In genomic region chr6:20306491-20306890, GRCh38 we compare ENCODE assay signal across 19 cellular contexts.
"Had no signal": no experiment of that assay in that cellular context is flagged by ENCODE, and none has a peak within 500 bp of the region (broad histone marks: within the 10 kb centered on the region; RNA-seq: fewer than 3 reads in every experiment).

No MANE protein-coding gene starts in this region.

- H3K27ac Mint-ChIP-seq: activated CD4-positive, alpha-beta T cell treated with anti-CD3 and anti-CD28 coated beads, Interleukin-2, amount 10 ng/mL, durations not matched to agents 7 days and 5 days; activated naive CD4-positive, alpha-beta T cell treated with anti-CD3 and anti-CD28 coated beads for 36 hours; brain; naive thymus-derived CD4-positive, alpha-beta T cell; stimulated activated naive B cell treated with anti-CD40 and anti-IgM and Interleukin-4, amounts not matched to agents 10 μg/mL and 1 μg/mL and 100 μg/mL, for 72 hours had no signal

- H3K9me3 Mint-ChIP-seq: activated naive CD4-positive, alpha-beta T cell treated with anti-CD3 and anti-CD28 coated beads for 36 hours; activated T-cell treated with anti-CD3 and anti-CD28 coated beads, Interleukin-2, amount 50 U/mL, for 4 hours had no signal

- H3K9me3 ChIP-seq: colonic mucosa, gastrocnemius medialis, pancreas, thoracic aorta had no signal

- H3K36me3 Mint-ChIP-seq: brain; stimulated activated naive B cell treated with anti-CD40 and anti-IgM and Interleukin-4, amounts not matched to agents 10 μg/mL and 1 μg/mL and 100 μg/mL, for 72 hours had no signal

- H3K27me3 Mint-ChIP-seq: central memory CD8-positive, alpha-beta T cell had no signal

- ATAC-seq: activated CD4-positive, CD25-positive, alpha-beta regulatory T cell treated with anti-CD3 and anti-CD28 coated beads, Interleukin-2, amount 50 U/mL, for 24 hours; activated T-cell treated with anti-CD3 and anti-CD28 coated beads, Interleukin-2, amount 50 U/mL, for 4 hours; gastrocnemius medialis; naive thymus-derived CD4-positive, alpha-beta T cell; pancreas; stimulated activated naive B cell treated with anti-CD40 and anti-IgM and Interleukin-4, amounts not matched to agents 10 μg/mL and 1 μg/mL and 100 μg/mL, for 72 hours had no signal

- H3K27ac ChIP-seq: colonic mucosa, gastrocnemius medialis, heart left ventricle, pancreas, spleen, thoracic aorta had no signal

- H3K4me1 ChIP-seq: colonic mucosa, gastrocnemius medialis, heart left ventricle, pancreas, spleen had no signal

- DNase-seq: activated CD4-positive, alpha-beta T cell treated with anti-CD3 and anti-CD28 coated beads, Interleukin-2, amount 10 ng/mL, durations not matched to agents 7 days and 5 days; activated CD8-positive, alpha-beta memory T cell treated with anti-CD3 and anti-CD28 coated beads, Interleukin-2, amount 50 U/mL, for 4 hours; activated naive CD4-positive, alpha-beta T cell treated with anti-CD3 and anti-CD28 coated beads for 36 hours; activated T-cell treated with anti-CD3 and anti-CD28 coated beads, Interleukin-2, amount 50 U/mL, for 4 hours; colonic mucosa; gastrocnemius medialis; heart left ventricle; mesenchymal stem cell; naive thymus-derived CD4-positive, alpha-beta T cell; pancreas; spleen; stimulated activated naive B cell treated with anti-CD40 and anti-IgM and Interleukin-4, amounts not matched to agents 10 μg/mL and 1 μg/mL and 100 μg/mL, for 72 hours; T-helper 1 cell; T-helper 9 cell had no signal

- FAIRE-seq: endometrium, pancreas had no signal

- H3K36me3 ChIP-seq: colonic mucosa, gastrocnemius medialis, heart left ventricle, pancreas, spleen, thoracic aorta had no signal

- H3K27me3 ChIP-seq: colonic mucosa, gastrocnemius medialis, pancreas, spleen had no signal

- H3K4me3 ChIP-seq: colonic mucosa, gastrocnemius medialis, heart left ventricle, pancreas, spleen, thoracic aorta had no signal

- H3K4me1 Mint-ChIP-seq: activated CD4-positive, alpha-beta T cell treated with anti-CD3 and anti-CD28 coated beads, Interleukin-2, amount 10 ng/mL, durations not matched to agents 7 days and 5 days; brain; central memory CD8-positive, alpha-beta T cell; naive thymus-derived CD4-positive, alpha-beta T cell; stimulated activated naive B cell treated with anti-CD40 and anti-IgM and Interleukin-4, amounts not matched to agents 10 μg/mL and 1 μg/mL and 100 μg/mL, for 72 hours had no signal

- H3K4me3 Mint-ChIP-seq: activated CD4-positive, alpha-beta T cell treated with anti-CD3 and anti-CD28 coated beads, Interleukin-2, amount 10 ng/mL, durations not matched to agents 7 days and 5 days; activated naive CD4-positive, alpha-beta T cell treated with anti-CD3 and anti-CD28 coated beads for 36 hours; activated T-cell treated with anti-CD3 and anti-CD28 coated beads, Interleukin-2, amount 50 U/mL, for 4 hours; brain; central memory CD8-positive, alpha-beta T cell; naive thymus-derived CD4-positive, alpha-beta T cell; stimulated activated naive B cell treated with anti-CD40 and anti-IgM and Interleukin-4, amounts not matched to agents 10 μg/mL and 1 μg/mL and 100 μg/mL, for 72 hours had no signal
